In the genomic region with DNA sequence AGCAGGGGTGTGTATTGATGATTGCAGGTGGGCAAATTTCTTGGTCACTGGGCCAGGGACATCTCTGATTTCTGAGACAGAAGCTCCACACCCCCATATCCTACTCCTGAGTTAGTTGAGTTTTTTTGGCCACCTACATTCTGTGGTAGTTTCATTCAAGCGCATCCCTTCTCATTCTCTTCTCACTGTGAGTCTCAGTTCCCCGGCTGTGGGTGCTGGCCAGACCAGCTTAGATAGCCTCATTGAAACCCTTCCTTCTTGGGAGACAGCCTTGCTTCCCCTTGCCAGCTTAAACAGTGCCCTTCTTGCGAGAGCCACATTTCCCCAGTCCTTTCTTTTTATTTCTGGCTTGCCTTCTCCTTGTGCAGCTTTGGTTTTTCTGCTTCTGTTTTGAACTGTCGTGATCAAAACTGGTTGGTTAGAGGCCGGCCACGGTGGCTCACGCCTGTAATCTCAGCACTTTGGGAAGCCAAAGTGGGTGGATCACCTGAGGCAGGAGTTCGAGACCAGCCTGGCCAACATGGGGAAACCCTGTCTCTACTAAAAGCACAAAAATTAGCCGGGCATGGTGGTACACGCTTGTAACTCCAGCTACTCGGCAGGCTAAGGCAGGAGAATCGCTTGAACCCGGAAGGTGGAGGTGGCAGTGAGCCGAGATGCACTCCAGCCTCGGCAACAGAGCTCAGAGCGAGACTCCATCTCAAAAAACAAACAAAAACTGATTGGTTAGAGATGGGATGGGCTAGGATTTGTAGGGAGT, we compare ENCODE assay signal across 2 cellular contexts.
TF ChIP-seq lines count a peak whose summit lies in the region.

No MANE protein-coding gene starts in this region.

TF ChIP-seq in IMR-90, 13 proteins besides CTCF, POLR2A, EP300 and RAD21:
- TF ChIP-seq RFX5 (IDR thresholded peaks at IDR 0.05; ENCODE audit: low read depth, low read length) (no peak), MXI1 (IDR thresholded peaks at IDR 0.05; ENCODE audit: borderline replicate concordance, low read depth, low read length) (no peak), SMC3 (IDR thresholded peaks at IDR 0.05; ENCODE audit: low read depth, low read length) (no peak), RCOR1 (IDR thresholded peaks at IDR 0.05; ENCODE audit: insufficient replicate concordance, low read length) (no peak), FOS (IDR thresholded peaks at IDR 0.05; ENCODE audit: low read depth, low read length) (no peak), CEBPB (IDR thresholded peaks at IDR 0.05; ENCODE audit: low read depth, low read length) (no peak), MAZ (IDR thresholded peaks at IDR 0.05; ENCODE audit: borderline replicate concordance, low read depth, low read length) (no peak), CHD1 (IDR thresholded peaks at IDR 0.05; ENCODE audit: low read depth, low read length) (no peak), MAFK (IDR thresholded peaks at IDR 0.05; ENCODE audit: low read depth, low read length) (no peak), BHLHE40 (IDR thresholded peaks at IDR 0.05; ENCODE audit: low read depth, low read length) (no peak), NFE2L2 (IDR thresholded peaks at IDR 0.05; ENCODE audit: low read depth, low read length) (no peak)
- TF ChIP-seq, protein P1, sequence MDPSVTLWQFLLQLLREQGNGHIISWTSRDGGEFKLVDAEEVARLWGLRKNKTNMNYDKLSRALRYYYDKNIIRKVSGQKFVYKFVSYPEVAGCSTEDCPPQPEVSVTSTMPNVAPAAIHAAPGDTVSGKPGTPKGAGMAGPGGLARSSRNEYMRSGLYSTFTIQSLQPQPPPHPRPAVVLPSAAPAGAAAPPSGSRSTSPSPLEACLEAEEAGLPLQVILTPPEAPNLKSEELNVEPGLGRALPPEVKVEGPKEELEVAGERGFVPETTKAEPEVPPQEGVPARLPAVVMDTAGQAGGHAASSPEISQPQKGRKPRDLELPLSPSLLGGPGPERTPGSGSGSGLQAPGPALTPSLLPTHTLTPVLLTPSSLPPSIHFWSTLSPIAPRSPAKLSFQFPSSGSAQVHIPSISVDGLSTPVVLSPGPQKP (IDR thresholded peaks at IDR 0.05; ENCODE audit: borderline replicate concordance, low read depth, low read length): no peak
- TF ChIP-seq, protein P2, sequence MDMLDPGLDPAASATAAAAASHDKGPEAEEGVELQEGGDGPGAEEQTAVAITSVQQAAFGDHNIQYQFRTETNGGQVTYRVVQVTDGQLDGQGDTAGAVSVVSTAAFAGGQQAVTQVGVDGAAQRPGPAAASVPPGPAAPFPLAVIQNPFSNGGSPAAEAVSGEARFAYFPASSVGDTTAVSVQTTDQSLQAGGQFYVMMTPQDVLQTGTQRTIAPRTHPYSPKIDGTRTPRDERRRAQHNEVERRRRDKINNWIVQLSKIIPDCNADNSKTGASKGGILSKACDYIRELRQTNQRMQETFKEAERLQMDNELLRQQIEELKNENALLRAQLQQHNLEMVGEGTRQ (IDR thresholded peaks at IDR 0.05; ENCODE audit: low read depth, low read length): no peak

TF ChIP-seq in GM12878, 131 proteins besides CTCF, POLR2A, EP300 and RAD21:
- no peak for TF ChIP-seq MEF2B (IDR thresholded peaks at IDR 0.05; ENCODE audit: partially characterized antibody, poor library complexity, severe bottlenecking)
- TF ChIP-seq SPI1 (IDR thresholded peaks at IDR 0.05; ENCODE audit: borderline replicate concordance, insufficient read depth, low read depth, low read length): peak; percentile 5; the same call in 1 of the 2 replicates
- no peak for TF ChIP-seq KAT2A (conservative IDR thresholded peaks at IDR 0.05; ENCODE audit: control insufficient read depth, low read depth, low read length)
